Comparison of ENCODE assay signal across 8 cellular contexts in genomic region chr4:37146260-37146659, GRCh38.
"Had no signal": no experiment of that assay in that cellular context is flagged by ENCODE, and none has a peak within 500 bp of the region (broad histone marks: within the 10 kb centered on the region; RNA-seq: fewer than 3 reads in every experiment).

No MANE protein-coding gene starts in this region.

- H3K27ac ChIP-seq: HL-60 had no signal

- H3K4me3 Mint-ChIP-seq: IgD-negative memory B cell had no signal

- H3K27me3 Mint-ChIP-seq: IgD-negative memory B cell had no signal

- H3K4me3 ChIP-seq: K562 had no signal

- H3K27ac Mint-ChIP-seq: IgD-negative memory B cell had no signal

- FAIRE-seq: HepG2, HTR-8/SVneo, K562 had no signal

- DNase-seq: IMR-90, KBM-7, KG1 had no signal

- H3K36me3 Mint-ChIP-seq: IgD-negative memory B cell had no signal

- H3K4me1 Mint-ChIP-seq: IgD-negative memory B cell had no signal

- ATAC-seq: HepG2, K562 had no signal
